In genomic region chr16:15460601-15461000, GRCh38 we compare ENCODE assay signal across 16 cellular contexts. TPM values are rescaled to one million over a fixed set of nuclear protein-coding genes. Genes with fewer than 3 reads are reported as not detected.
DNase-seq lines count a peak whose midpoint lies in the region; ATAC-seq lines count a peak whose summit lies in the region.
"Had no signal": no experiment of that assay in that cellular context is flagged by ENCODE, and none has a peak within 500 bp of the region (broad histone marks: within the 10 kb centered on the region; RNA-seq: fewer than 3 reads in every experiment).

No MANE protein-coding gene starts in this region.

- DNase-seq in activated CD8-positive, alpha-beta memory T cell treated with anti-CD3 and anti-CD28 coated beads, Interleukin-2, amount 50 U/mL, for 48 hours: peak; percentile 8
- DNase-seq in activated CD8-positive, alpha-beta memory T cell treated with anti-CD3 and anti-CD28 coated beads, Interleukin-2, amount 50 U/mL, for 4 hours: no peak
- DNase-seq in left lobe of liver (ENCODE audit: low spot score) (no peak), superior temporal gyrus (ENCODE audit: extremely low spot score) (peak; percentile 18), foreskin melanocyte (no peak), OCI-M2 (lab: John Stamatoyannopoulos, UW; ENCODE audit: unreplicated experiment) (no peak)
- DNase-seq: AML-193; CD4-positive, alpha-beta T cell; DMS153; DMS79; GDM1; HCEC 1CT; HFFc6 had no signal

- ATAC-seq in left lobe of liver (peak; percentile 13), HG03571 (IDR thresholded peaks at IDR 0.05; ENCODE audit: unreplicated experiment) (no peak)
- ATAC-seq: GM23338, HepG2 had no signal

RNA-seq across cellular contexts. Expression of gene BMERB1, which starts 26.2 kb away (rescaled TPM):
- total RNA-seq in left lobe of liver: 12.2 TPM

Comparison
In these comparisons a context has a peak if more than half of its experiments do, and no peak if none do; other contexts are left out.
1. DNase-seq: peak in activated CD8-positive, alpha-beta memory T cell treated with anti-CD3 and anti-CD28 coated beads, Interleukin-2, amount 50 U/mL, for 48 hours (single experiment) and superior temporal gyrus (single experiment); none in activated CD8-positive, alpha-beta memory T cell treated with anti-CD3 and anti-CD28 coated beads, Interleukin-2, amount 50 U/mL, for 4 hours (single experiment), left lobe of liver (single experiment), foreskin melanocyte (single experiment) and OCI-M2 (single experiment).